ENCODE assay signal across 10 cellular contexts in the genomic region with DNA sequence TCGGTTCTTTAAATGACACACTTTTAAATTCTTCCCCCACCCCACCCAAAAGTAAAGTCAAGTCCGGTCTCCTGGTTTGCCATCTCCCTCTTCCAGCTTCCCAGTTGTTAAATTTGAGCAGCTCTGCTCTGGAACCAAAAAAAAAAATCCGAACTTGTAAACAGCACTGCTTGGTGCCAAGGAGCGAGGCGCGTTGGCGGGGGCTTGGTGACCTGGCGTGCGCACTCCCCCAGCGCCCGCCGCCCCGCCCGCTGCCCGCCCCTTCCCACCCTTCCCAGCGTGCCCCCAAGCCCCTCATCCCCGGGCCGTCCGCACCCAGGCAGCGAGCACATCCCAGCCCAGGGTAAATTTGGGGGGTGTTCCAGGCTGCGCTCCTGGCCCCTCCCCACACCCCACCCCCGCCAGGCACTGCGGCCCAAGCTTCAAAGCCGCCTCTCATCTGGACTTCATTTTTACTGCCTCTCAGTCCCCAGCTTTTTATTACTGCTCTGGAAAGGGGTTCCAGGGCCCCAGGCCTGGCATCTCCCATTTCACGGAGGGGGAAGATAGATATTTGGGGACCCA. TPM values are rescaled to one million over a fixed set of nuclear protein-coding genes. Genes with fewer than 3 reads are reported as not detected.
DNase-seq lines count a peak whose midpoint lies in the region; ATAC-seq, FAIRE-seq and TF ChIP-seq lines count a peak whose summit lies in the region.
"Had no signal": no experiment of that assay in that cellular context is flagged by ENCODE, and none has a peak within 500 bp of the region (broad histone marks: within the 10 kb centered on the region; RNA-seq: fewer than 3 reads in every experiment).

No MANE protein-coding gene starts in this region.

- peak overlapping the region; percentile 21 for H3K27ac Mint-ChIP-seq in astrocyte (ENCODE audit: unreplicated experiment)
- H3K27ac Mint-ChIP-seq in stimulated activated naive CD8-positive, alpha-beta T cell treated with anti-CD3 and anti-CD28 coated beads, Interleukin-15, amount 100 ng/mL, for 72 hours = peak overlapping the region; percentile 98

- H3K9me3 ChIP-seq in SK-N-SH (no peaks in the 10 kb centered on the region), astrocyte (ENCODE audit: insufficient read depth, low read depth, low read length) (no peaks in the 10 kb centered on the region), iPS-20b (ENCODE audit: insufficient read depth, low read depth, low read length) (no peaks in the 10 kb centered on the region)

- no peak for TF ChIP-seq RAD21 in SK-N-SH (IDR thresholded peaks at IDR 0.05; ENCODE audit: low read length)

- no peak overlapping the region for H2AFZ ChIP-seq in SK-N-SH (ENCODE audit: low read depth)
- no peak overlapping the region for H2AFZ ChIP-seq in astrocyte (ENCODE audit: low read depth, low read length)

- DNase-seq in SK-N-SH (no peak), astrocyte (ENCODE audit: low read depth) (no peak), glomerular visceral epithelial cell (ENCODE audit: extremely low spot score) (no peak), AG08395 (ENCODE audit: low spot score) (no peak)
- no peak for DNase-seq in stimulated activated naive CD8-positive, alpha-beta T cell treated with anti-CD3 and anti-CD28 coated beads, Interleukin-15, amount 100 ng/mL, for 72 hours

- 0 out of 2 replicates have a peak overlapping the region, but pooled peaks have one; percentile 61 for H3K9ac ChIP-seq in SK-N-SH
- peak overlapping the region; percentile 80 for H3K9ac ChIP-seq in astrocyte (ENCODE audit: low read length)
- peak overlapping the region; percentile 71; the same call in 1 of the 2 replicates for H3K9ac ChIP-seq in iPS-20b (ENCODE audit: low read depth, low read length)

- POLR2A ChIA-PET in SK-N-SH (lab: Yijun Ruan, JAX) = interaction anchor here (0.8 to 2.6 kb wide), 3 partner anchors 26 to 77 kb away, joined by 3 to 16 read pairs (median 5); a partner anchor contains a TSS

- H3F3A ChIP-seq in SK-N-SH (replicated peaks; ENCODE audit: insufficient read depth) = peaks cover 30% of the 10 kb centered on the region

- H3K36me3 Mint-ChIP-seq in astrocyte (ENCODE audit: low read depth, unreplicated experiment) = peaks cover 6% of the 10 kb centered on the region

- H3K4me3 ChIP-seq in SK-N-SH (ENCODE audit: low read depth in 2 of 2, low read length in 1 of 2) = peak overlapping the region in 1 of 2 experiments; percentile 75; a peak in 1 of 4 replicates
- H3K4me3 ChIP-seq in astrocyte (ENCODE audit: insufficient read depth, low read depth, low read length) = peak overlapping the region; percentile 80
- H3K4me3 ChIP-seq in iPS-20b (ENCODE audit: low read length) = peak overlapping the region; percentile 71

- H3K4me2 ChIP-seq in SK-N-SH (peak overlapping the region; percentile 80), astrocyte (ENCODE audit: low read length) (peak overlapping the region; percentile 100)

- ATAC-seq in SK-N-SH treated with all-trans-retinoic acid at 6 μM for 48 hours (no peak), HG02852 (IDR thresholded peaks at IDR 0.05; ENCODE audit: unreplicated experiment) (no peak)
- ATAC-seq in stimulated activated naive CD8-positive, alpha-beta T cell treated with anti-CD3 and anti-CD28 coated beads, Interleukin-15, amount 100 ng/mL, for 72 hours = no peak
- ATAC-seq: esophagus mucosa had no signal

- H3K4me1 ChIP-seq in SK-N-SH (ENCODE audit: control insufficient read depth in 1 of 2, insufficient read depth in 2 of 2, low read depth in 1 of 2, low read length in 1 of 2) (peaks cover 37% of the 10 kb centered on the region in 2 experiments), astrocyte (ENCODE audit: insufficient read depth, low read length) (peaks cover 47% of the 10 kb centered on the region), iPS-20b (ENCODE audit: insufficient read depth, low read length) (peaks cover 59% of the 10 kb centered on the region)

- H3K27me3 ChIP-seq in SK-N-SH (ENCODE audit: insufficient read depth) (no peaks in the 10 kb centered on the region), astrocyte (ENCODE audit: insufficient read depth, low read length) (no peaks in the 10 kb centered on the region), iPS-20b (ENCODE audit: insufficient read depth, low read length) (peaks cover 35% of the 10 kb centered on the region)

- TF ChIP-seq EP300 in SK-N-SH (IDR thresholded peaks at IDR 0.05; ENCODE audit: borderline replicate concordance in 1 of 2, low read depth in 1 of 2, low read length in 1 of 2) = no peak

- H3K79me2 ChIP-seq in SK-N-SH (ENCODE audit: insufficient read depth) = peaks cover 40% of the 10 kb centered on the region
- H3K79me2 ChIP-seq in astrocyte (ENCODE audit: insufficient read depth, low read length) = peaks cover 38% of the 10 kb centered on the region

- peaks cover 35% of the 10 kb centered on the region for H3K4me1 Mint-ChIP-seq in astrocyte (ENCODE audit: low read depth, unreplicated experiment)
- peaks cover 79% of the 10 kb centered on the region for H3K4me1 Mint-ChIP-seq in stimulated activated naive CD8-positive, alpha-beta T cell treated with anti-CD3 and anti-CD28 coated beads, Interleukin-15, amount 100 ng/mL, for 72 hours

- peaks cover 8% of the 10 kb centered on the region for H3K27me3 Mint-ChIP-seq in astrocyte (ENCODE audit: low read depth, unreplicated experiment)
- H3K27me3 Mint-ChIP-seq in stimulated activated naive CD8-positive, alpha-beta T cell treated with anti-CD3 and anti-CD28 coated beads, Interleukin-15, amount 100 ng/mL, for 72 hours = no peaks in the 10 kb centered on the region

- peaks cover 3 to 8% of the 10 kb centered on the region in 2 experiments for H3K36me3 ChIP-seq in SK-N-SH (replicated peaks in 1 of 2; ENCODE audit: control insufficient read depth in 1 of 2, insufficient read depth in 2 of 2, low read length in 1 of 2)
- no peaks in the 10 kb centered on the region for H3K36me3 ChIP-seq in astrocyte (ENCODE audit: insufficient read depth, low read length)
- H3K36me3 ChIP-seq in iPS-20b (ENCODE audit: insufficient read depth, low read depth, low read length) = peaks cover 19% of the 10 kb centered on the region

- no peak for FAIRE-seq in astrocyte (lab: Jason Lieb, UNC)
- FAIRE-seq: A204.1 had no signal

- H3K27ac ChIP-seq in SK-N-SH (ENCODE audit: low read depth in 2 of 2, low read length in 1 of 2) (no peak overlapping the region), astrocyte (ENCODE audit: low read depth, low read length) (peak overlapping the region; percentile 44), iPS-20b (ENCODE audit: low read length) (no peak overlapping the region)

- CTCF ChIA-PET in SK-N-SH (lab: Yijun Ruan, JAX) = interaction anchor here (1.0 to 14.8 kb wide), 6 partner anchors 21 to 72 kb away, joined by 3 to 363 read pairs (median 10); a partner anchor contains a TSS

- no peaks in the 10 kb centered on the region for H3K9me3 Mint-ChIP-seq in astrocyte (ENCODE audit: unreplicated experiment)
- no peaks in the 10 kb centered on the region for H3K9me3 Mint-ChIP-seq in stimulated activated naive CD8-positive, alpha-beta T cell treated with anti-CD3 and anti-CD28 coated beads, Interleukin-15, amount 100 ng/mL, for 72 hours

- H3K9me2 ChIP-seq in SK-N-SH = no peaks in the 10 kb centered on the region

- H4K20me1 ChIP-seq in SK-N-SH (ENCODE audit: insufficient read depth) = peaks cover 5% of the 10 kb centered on the region; the same call in 1 of the 2 replicates
- H4K20me1 ChIP-seq in astrocyte (ENCODE audit: insufficient read depth, low read length) = peaks cover 36% of the 10 kb centered on the region

- H3K4me3 Mint-ChIP-seq in astrocyte (ENCODE audit: unreplicated experiment) = peak overlapping the region; percentile 84
- H3K4me3 Mint-ChIP-seq in stimulated activated naive CD8-positive, alpha-beta T cell treated with anti-CD3 and anti-CD28 coated beads, Interleukin-15, amount 100 ng/mL, for 72 hours = peak overlapping the region; percentile 91 to 98

- 93% methylated on average over 23 of the region's 25 CpGs for WGBS in SK-N-SH (ENCODE audit: low lambda C conversion rate)

- no peak for TF ChIP-seq CTCF in SK-N-SH (IDR thresholded peaks at IDR 0.05)
- TF ChIP-seq CTCF in astrocyte (IDR thresholded peaks at IDR 0.05; ENCODE audit: insufficient read depth, low read depth, low read length) = no peak

TF ChIP-seq in SK-N-SH, 30 proteins besides CTCF, POLR2A, EP300 and RAD21 (continues in another document):
- TF ChIP-seq MXI1 (IDR thresholded peaks at IDR 0.05; ENCODE audit: low read depth, low read length) = no peak

TF ChIP-seq in SK-N-SH treated with all-trans-retinoic acid at 6 μM for 48 hours, 23 proteins besides CTCF, POLR2A, EP300 and RAD21 (continues in another document):
- no peak for TF ChIP-seq ZNF8 (CRISPR knock-in tag; IDR thresholded peaks at IDR 0.05)

RNA-seq across cellular contexts. Expression of a gene that starts 11.6 kb away (rescaled TPM):
- polyA plus RNA-seq in SK-N-SH (2012; rRNA removed) = 0.25 and 0.31 TPM in 2 replicates
- polyA plus RNA-seq in SK-N-SH (2012; cell fraction: cytosol; rRNA removed) = 0.03 and 0.16 TPM in 2 replicates
- 2.4 and 2.5 TPM in 2 replicates for polyA plus RNA-seq in SK-N-SH (2012; cell fraction: nucleus; rRNA removed)
- total RNA-seq in astrocyte = 0.79 and 1.3 TPM in 2 replicates

RNA-seq across cellular contexts. Expression of a gene that starts 13.4 kb away (rescaled TPM):
- polyA plus RNA-seq in SK-N-SH (2012; rRNA removed) = 35.0 and 36.6 TPM in 2 replicates
- 20.6 and 30.6 TPM in 2 replicates for polyA plus RNA-seq in SK-N-SH (2012; cell fraction: cytosol; rRNA removed)
- 67.2 and 75.5 TPM in 2 replicates for polyA plus RNA-seq in SK-N-SH (2012; cell fraction: nucleus; rRNA removed)
- 10.1 and 11.7 TPM in 2 replicates for total RNA-seq in astrocyte

RNA-seq across cellular contexts. Expression of a gene that starts 37.9 kb away (rescaled TPM):
- polyA plus RNA-seq in SK-N-SH (2012; rRNA removed) = 32.2 and 45.4 TPM in 2 replicates
- polyA plus RNA-seq in SK-N-SH (2012; cell fraction: cytosol; rRNA removed) = 3.9 and 5.2 TPM in 2 replicates
- polyA plus RNA-seq in SK-N-SH (2012; cell fraction: nucleus; rRNA removed) = 305 and 362 TPM in 2 replicates
- 16.7 and 19.4 TPM in 2 replicates for total RNA-seq in astrocyte

RNA-seq across cellular contexts. Expression of a gene that starts 38.1 kb away (rescaled TPM):
- polyA plus RNA-seq in SK-N-SH (2012; rRNA removed) = 14.6 and 21.8 TPM in 2 replicates
- polyA plus RNA-seq in SK-N-SH (2012; cell fraction: cytosol; rRNA removed) = 7.9 and 10.3 TPM in 2 replicates
- polyA plus RNA-seq in SK-N-SH (2012; cell fraction: nucleus; rRNA removed) = 41.0 and 89.7 TPM in 2 replicates
- 31.0 and 32.7 TPM in 2 replicates for total RNA-seq in astrocyte

RNA-seq across cellular contexts. Expression of a gene that starts 49.5 kb away (rescaled TPM):
- polyA plus RNA-seq in SK-N-SH (2012; rRNA removed) = 6.9 and 8.6 TPM in 2 replicates
- 2.3 and 4.0 TPM in 2 replicates for polyA plus RNA-seq in SK-N-SH (2012; cell fraction: cytosol; rRNA removed)
- polyA plus RNA-seq in SK-N-SH (2012; cell fraction: nucleus; rRNA removed) = 27.7 and 28.7 TPM in 2 replicates
- total RNA-seq in astrocyte = 1.2 and 2.0 TPM in 2 replicates
